13 cellular contexts compared by ENCODE assay signal in the genomic region with DNA sequence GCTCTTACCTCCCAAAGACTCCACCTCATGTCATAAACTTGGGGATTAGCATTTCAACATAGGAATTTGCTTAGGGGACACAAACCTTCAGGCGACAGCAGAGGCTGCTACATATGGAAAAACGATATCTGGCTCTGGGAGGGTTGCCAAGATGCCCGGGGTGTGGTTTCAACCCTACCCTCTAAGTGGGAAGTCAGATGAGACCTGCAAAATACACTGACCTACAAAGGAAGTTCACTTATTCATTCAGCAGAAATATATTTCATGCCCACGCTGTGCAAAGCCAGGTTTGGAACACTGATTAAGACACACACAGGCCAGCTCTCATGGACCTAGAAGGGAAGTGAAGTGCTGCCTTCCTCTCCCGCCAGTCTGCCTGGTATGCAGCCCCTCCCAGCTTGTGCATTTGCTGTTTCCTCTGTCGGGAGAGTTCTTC.
DNase-seq lines count a peak whose midpoint lies in the region; ATAC-seq lines count a peak whose summit lies in the region.
"Had no signal": no experiment of that assay in that cellular context is flagged by ENCODE, and none has a peak within 500 bp of the region (broad histone marks: within the 10 kb centered on the region; RNA-seq: fewer than 3 reads in every experiment).

No MANE protein-coding gene starts in this region.

- intact Hi-C loops in sciatic nerve (cut with DNase I), result no loop called here

- H3K4me3 Mint-ChIP-seq in activated CD8-positive, alpha-beta memory T cell treated with anti-CD3 and anti-CD28 coated beads, Interleukin-2, amount 10 ng/mL, durations not matched to agents 7 days and 5 days, result no peak overlapping the region
- H3K4me3 Mint-ChIP-seq: activated T-cell treated with anti-CD3 and anti-CD28 coated beads, Interleukin-2, amount 50 U/mL, for 72 hours; T-helper 2 cell treated with Interferon-gamma antibody and Interleukin-4, amounts not matched to agents 5 μg/mL and 100 μg/mL, for 36 hours had no signal

- CTCF ChIA-PET in activated CD8-positive, alpha-beta memory T cell treated with anti-CD3 and anti-CD28 coated beads, Interleukin-2, amount 10 ng/mL, durations not matched to agents 7 days and 5 days (lab: Charles Lee), result interaction anchor here (1.3 kb wide), 1 partner anchor 9 kb away, joined by 6 read pairs; no protein-coding TSS in a partner anchor

- no peaks in the 10 kb centered on the region for H3K9me3 Mint-ChIP-seq in activated CD8-positive, alpha-beta memory T cell treated with anti-CD3 and anti-CD28 coated beads, Interleukin-2, amount 10 ng/mL, durations not matched to agents 7 days and 5 days (ENCODE audit: low read depth)
- H3K9me3 Mint-ChIP-seq: T-helper 2 cell treated with Interferon-gamma antibody and Interleukin-4, amounts not matched to agents 5 μg/mL and 100 μg/mL, for 36 hours had no signal

- H3K4me1 Mint-ChIP-seq in activated CD8-positive, alpha-beta memory T cell treated with anti-CD3 and anti-CD28 coated beads, Interleukin-2, amount 10 ng/mL, durations not matched to agents 7 days and 5 days, result no peaks in the 10 kb centered on the region

- no peaks in the 10 kb centered on the region for H3K27me3 Mint-ChIP-seq in activated CD8-positive, alpha-beta memory T cell treated with anti-CD3 and anti-CD28 coated beads, Interleukin-2, amount 10 ng/mL, durations not matched to agents 7 days and 5 days

- no peak overlapping the region for H3K27ac Mint-ChIP-seq in activated CD8-positive, alpha-beta memory T cell treated with anti-CD3 and anti-CD28 coated beads, Interleukin-2, amount 10 ng/mL, durations not matched to agents 7 days and 5 days
- H3K27ac Mint-ChIP-seq: activated T-cell treated with anti-CD3 and anti-CD28 coated beads, Interleukin-2, amount 50 U/mL, for 72 hours; T-helper 2 cell treated with Interferon-gamma antibody and Interleukin-4, amounts not matched to agents 5 μg/mL and 100 μg/mL, for 36 hours had no signal

- no peaks in the 10 kb centered on the region for H3K36me3 Mint-ChIP-seq in activated CD8-positive, alpha-beta memory T cell treated with anti-CD3 and anti-CD28 coated beads, Interleukin-2, amount 10 ng/mL, durations not matched to agents 7 days and 5 days

- peak; percentile 43 for ATAC-seq in sciatic nerve
- no peak for ATAC-seq in HG03354 (IDR thresholded peaks at IDR 0.05; ENCODE audit: poor library complexity, severe bottlenecking, unreplicated experiment)
- no peak for ATAC-seq in HG03095 (IDR thresholded peaks at IDR 0.05; ENCODE audit: unreplicated experiment)
- ATAC-seq in activated CD8-positive, alpha-beta memory T cell treated with anti-CD3 and anti-CD28 coated beads, Interleukin-2, amount 10 ng/mL, durations not matched to agents 7 days and 5 days, result no peak
- ATAC-seq: activated T-cell treated with anti-CD3 and anti-CD28 coated beads, Interleukin-2, amount 50 U/mL, for 72 hours had no signal

- peak; percentile 66 for DNase-seq in H4 (ENCODE audit: low spot score)
- peak; percentile 37 for DNase-seq in OCI-M1 (lab: John Stamatoyannopoulos, UW)
- peak; percentile 25 for DNase-seq in fibroblast of gingiva (ENCODE audit: low read depth)
- DNase-seq in sciatic nerve (ENCODE audit: low spot score), result no peak
- no peak for DNase-seq in middle frontal gyrus (ENCODE audit: extremely low spot score, low spot score)
- DNase-seq in activated CD8-positive, alpha-beta memory T cell treated with anti-CD3 and anti-CD28 coated beads, Interleukin-2, amount 10 ng/mL, durations not matched to agents 7 days and 5 days, result no peak
- DNase-seq: activated T-cell treated with anti-CD3 and anti-CD28 coated beads, Interleukin-2, amount 50 U/mL, for 72 hours; effector CD4-positive, alpha-beta T cell; NCI-H1436 treated with DMSO at 0.1 percent for 48 hours; stimulated activated CD4-positive, alpha-beta T cell treated with anti-CD3 and anti-CD28 coated beads, Interleukin-4, amount 100 ng/mL, for 24 hours had no signal

Comparison
In these comparisons a context has a peak if more than half of its experiments do, and no peak if none do; other contexts are left out.
1. DNase-seq: peak in H4 (single experiment), OCI-M1 (single experiment) and fibroblast of gingiva (single experiment); none in sciatic nerve (single experiment), middle frontal gyrus (single experiment) and activated CD8-positive, alpha-beta memory T cell treated with anti-CD3 and anti-CD28 coated beads, Interleukin-2, amount 10 ng/mL, durations not matched to agents 7 days and 5 days (single experiment).